Comparison of ENCODE assay signal across 24 cellular contexts in genomic region chr20:22572491-22572890, GRCh38. TPM values are rescaled to one million over a fixed set of nuclear protein-coding genes. Genes with fewer than 3 reads are reported as not detected.
A peak's percentile ranks its signal among the peaks of the same experiment; 100 is the strongest.
DNase-seq lines count a peak whose midpoint lies in the region; ATAC-seq, FAIRE-seq and TF ChIP-seq lines count a peak whose summit lies in the region.
"Had no signal": no experiment of that assay in that cellular context is flagged by ENCODE, and none has a peak within 500 bp of the region (broad histone marks: within the 10 kb centered on the region; RNA-seq: fewer than 3 reads in every experiment).

No MANE protein-coding gene starts in this region.

- H3K4me3 Mint-ChIP-seq in Caco-2 (ENCODE audit: unreplicated experiment) = no peak overlapping the region

- H3K36me3 Mint-ChIP-seq in Caco-2 (ENCODE audit: insufficient read depth, unreplicated experiment) = no peaks in the 10 kb centered on the region

- BruUV-seq in Caco-2 (replicated peaks; lab: Mats Ljungman, UMichigan) (no TSS peak), HepG2 (replicated peaks; lab: Mats Ljungman, UMichigan) (no TSS peak)

- H3K27me3 ChIP-seq in Caco-2 (replicated peaks; ENCODE audit: control insufficient read depth, insufficient read depth, low read length) = no peaks in the 10 kb centered on the region
- no peaks in the 10 kb centered on the region for H3K27me3 ChIP-seq in body of pancreas
- H3K27me3 ChIP-seq in HepG2 (ENCODE audit: control insufficient read depth in 1 of 2, insufficient read depth in 2 of 2, low read length in 2 of 2) = no peaks in the 10 kb centered on the region; a peak in 2 of 5 replicates

- no peak for TF ChIP-seq CTCF in Caco-2 (IDR thresholded peaks at IDR 0.05; ENCODE audit: insufficient read depth in 1 of 2, low read depth in 1 of 2, low read length in 1 of 2, severe bottlenecking in 1 of 2, unreplicated experiment in 1 of 2)
- TF ChIP-seq CTCF in body of pancreas (IDR thresholded peaks at IDR 0.05) = no peak
- no peak for TF ChIP-seq CTCF in HepG2 (CRISPR knock-in tag; IDR thresholded peaks at IDR 0.05)

- H3K9me3 Mint-ChIP-seq in Caco-2 (ENCODE audit: unreplicated experiment) = no peaks in the 10 kb centered on the region

- H3K36me3 ChIP-seq in Caco-2 (ENCODE audit: control insufficient read depth, insufficient read depth, low read length) (no peaks in the 10 kb centered on the region), body of pancreas (replicated peaks in 1 of 2; ENCODE audit: insufficient read depth in 1 of 2, low read depth in 2 of 2) (no peaks in the 10 kb centered on the region), HepG2 (replicated peaks in 1 of 2; ENCODE audit: control insufficient read depth in 1 of 2, insufficient read depth in 2 of 2, low read length in 2 of 2) (peaks cover 2 to 20% of the 10 kb centered on the region in 2 experiments; a peak in 4 of 5 replicates)
- H3K36me3 ChIP-seq: Peyer's patch had no signal

- DNase-seq in Caco-2 = peak; percentile 49 to 66
- no peak for DNase-seq in body of pancreas
- no peak for DNase-seq in HepG2 (ENCODE audit: low spot score)
- DNase-seq in retina = peak; percentile 1
- DNase-seq in effector CD8-positive, alpha-beta T cell (lab: John Stamatoyannopoulos, UW) = no peak
- no peak for DNase-seq in NCI-H2107 treated with DMSO at 0.1 percent for 48 hours (lab: John Stamatoyannopoulos, UW; ENCODE audit: unreplicated experiment)
- no peak for DNase-seq in HK-2 (ENCODE audit: unreplicated experiment)
- no peak for DNase-seq in HUDEP-2 (lab: John Stamatoyannopoulos, UW; ENCODE audit: unreplicated experiment in 76 of 76)
- DNase-seq: DMS153, Kasumi-1, NCI-H1092 treated with DMSO at 0.1 percent for 48 hours, NCI-H1436, NCI-H1930, NCI-H2107, NCI-H446 treated with DMSO at 0.1 percent for 48 hours, NCI-H526, Peyer's patch, SHP77 treated with DMSO at 0.1 percent for 48 hours had no signal

- peaks cover 27% of the 10 kb centered on the region; the same call in 1 of the 2 replicates for H4K20me1 ChIP-seq in HepG2 (ENCODE audit: insufficient read depth, low read length)

- in situ Hi-C loops in HepG2 (cut with HindIII; ENCODE audit: extremely low pct_ligation_motif_present, low pct_unique_long_range_greater_than_20kb) = loop anchor here (10.0 kb wide), 2 partner anchors 782 to 1062 kb away; partner anchors contain the start of genes CST3 and NXT1

- no peak overlapping the region for H3K4me2 ChIP-seq in HepG2 (ENCODE audit: low read depth, low read length)

- CTCF ChIA-PET in Caco-2 (lab: Charles Lee) (interaction anchor here (1.7 kb wide), 1 partner anchor 82 kb away, joined by 6 read pairs; no protein-coding TSS in a partner anchor), HepG2 (lab: Yijun Ruan, JAX; ENCODE audit: low intra/inter-chr PET ratio, low total read pairs) (no interaction called here)

- H3K9ac ChIP-seq in HepG2 (ENCODE audit: insufficient read depth, low read depth, low read length) = no peak overlapping the region

- intact Hi-C loops in Caco-2 (cut with micrococcal nuclease; ENCODE audit: unreplicated experiment) (loop anchor here (5.0 kb wide), 1 partner anchor 35 kb away; no protein-coding TSS in a partner anchor), body of pancreas (cut with DNase I) (no loop called here), HepG2 (cut with micrococcal nuclease; ENCODE audit: unreplicated experiment) (no loop called here)

- H3K4me1 ChIP-seq in Caco-2 (peaks cover 59% of the 10 kb centered on the region), body of pancreas (peaks cover 77% of the 10 kb centered on the region), HepG2 (ENCODE audit: insufficient read depth, low read length) (peaks cover 71% of the 10 kb centered on the region)
- H3K4me1 ChIP-seq: Peyer's patch had no signal

- H3K4me1 Mint-ChIP-seq in Caco-2 (ENCODE audit: low read depth, unreplicated experiment) = peaks cover 42% of the 10 kb centered on the region

- TF ChIP-seq EP300 in HepG2 (IDR thresholded peaks at IDR 0.05; ENCODE audit: low read depth in 2 of 2, low read length in 2 of 2) (no peak), HepG2 (CRISPR knock-in tag; IDR thresholded peaks at IDR 0.05; ENCODE audit: borderline replicate concordance) (no peak)

- FAIRE-seq in HepG2 (lab: Jason Lieb, UNC) = no peak
- FAIRE-seq: GM18507, K562 had no signal

- no peak for TF ChIP-seq RAD21 in HepG2 (CRISPR knock-in tag; IDR thresholded peaks at IDR 0.05)

- no peak overlapping the region for H2AFZ ChIP-seq in HepG2 (ENCODE audit: low read length)

- TF ChIP-seq POLR2A in body of pancreas (IDR thresholded peaks at IDR 0.05) (no peak), HepG2 (IDR thresholded peaks at IDR 0.05; ENCODE audit: insufficient read depth in 1 of 2, low read depth in 2 of 2, low read length in 2 of 2) (no peak)

- no peaks in the 10 kb centered on the region for H3K27me3 Mint-ChIP-seq in Caco-2 (ENCODE audit: insufficient read depth, unreplicated experiment)

- H3K9me3 ChIP-seq in Caco-2 = no peaks in the 10 kb centered on the region
- H3K9me3 ChIP-seq in body of pancreas = no peaks in the 10 kb centered on the region
- H3K9me3 ChIP-seq in HepG2 (ENCODE audit: low read length) = no peaks in the 10 kb centered on the region

- no peak for ATAC-seq in body of pancreas
- ATAC-seq in HepG2 = no peak
- ATAC-seq: K562 had no signal

- POLR2A ChIA-PET in Caco-2 (lab: Charles Lee) = interaction anchor here (0.5 to 0.9 kb wide), 2 partner anchors 60 to 81 kb away, joined by 3 read pairs; no protein-coding TSS in a partner anchor
- POLR2A ChIA-PET in HepG2 (lab: Yijun Ruan, JAX) = interaction anchor here (0.8 to 9.9 kb wide), 7 partner anchors 8 to 82 kb away, joined by 3 to 111 read pairs (median 51); partner anchors contain the start of gene FOXA2

- no peak overlapping the region for H3K27ac Mint-ChIP-seq in Caco-2 (ENCODE audit: unreplicated experiment)

- peaks cover 93% of the 10 kb centered on the region for H3K79me2 ChIP-seq in HepG2 (ENCODE audit: insufficient read depth, low read length)

- 22 to 31% methylated on average over 1 to 6 of the region's 6 CpGs for WGBS in body of pancreas, 2 donors
- WGBS in HepG2 (ENCODE audit: low lambda C conversion rate) = 96% methylated on average over 6 of the region's 6 CpGs

- H3K27ac ChIP-seq in body of pancreas = peak overlapping the region; percentile 90 to 99 (median 98)
- no peak overlapping the region for H3K27ac ChIP-seq in HepG2 (ENCODE audit: extremely low read length, insufficient read depth, low read length)
- H3K27ac ChIP-seq: Peyer's patch had no signal

- H3K4me3 ChIP-seq in Caco-2 (ENCODE audit: low read depth, low read length) = no peak overlapping the region
- no peak overlapping the region for H3K4me3 ChIP-seq in body of pancreas
- no peak overlapping the region for H3K4me3 ChIP-seq in HepG2 (replicated peaks in 1 of 3; ENCODE audit: insufficient read depth in 1 of 3, low read depth in 2 of 3, low read length in 3 of 3)
- H3K4me3 ChIP-seq: K562, Peyer's patch had no signal

RNA-seq across cellular contexts. Expression of gene FOXA2, which starts 11.9 kb away (rescaled TPM):
- 38.7 and 43.6 TPM in 2 replicates for total RNA-seq in Caco-2 (2022)
- 10 to 100 TPM; 42.5 to 63.3 TPM for total RNA-seq in body of pancreas
- total RNA-seq in HepG2 (2016; rRNA removed; fragmentation: Illumina TruSeq; extraction: Trizol) = 12.2 and 12.7 TPM in 2 replicates
- total RNA-seq in HepG2 (2016; cell fraction: cytosol; rRNA removed; fragmentation: Illumina TruSeq; extraction: Trizol; ENCODE audit: low read depth) = 4.6 and 4.9 TPM in 2 replicates
- 10.8 and 13.2 TPM in 2 replicates for total RNA-seq in HepG2 (2016; cell fraction: insoluble cytoplasmic fraction; rRNA removed; fragmentation: Illumina TruSeq; extraction: Trizol)
- total RNA-seq in HepG2 (2016; cell fraction: membrane; rRNA removed; fragmentation: Illumina TruSeq; extraction: Trizol) = 11.1 and 12.0 TPM in 2 replicates
- total RNA-seq in HepG2 (2016; cell fraction: nucleus; rRNA removed; fragmentation: Illumina TruSeq; extraction: Trizol) = 11.8 and 11.9 TPM in 2 replicates
- 8.8 and 12.2 TPM in 2 replicates for polyA plus RNA-seq in HepG2 (2011; rRNA removed)
- 5.0 and 7.0 TPM in 2 replicates for polyA plus RNA-seq in HepG2 (2011; cell fraction: cytosol; rRNA removed)
- 31.5 and 34.4 TPM in 2 replicates for polyA plus RNA-seq in HepG2 (2011; cell fraction: nucleus; rRNA removed)
- 33.6 and 38.4 TPM in 2 replicates for polyA plus RNA-seq in HepG2 (2012)
- 4.4 TPM in 2 replicates for polyA plus RNA-seq in HepG2 (2016; cell fraction: cytosol; fragmentation: Illumina TruSeq; extraction: Trizol; ENCODE audit: low read depth)
- 22.9 and 28.4 TPM in 2 replicates for polyA plus RNA-seq in HepG2 (2016; cell fraction: insoluble cytoplasmic fraction; fragmentation: Illumina TruSeq; extraction: Trizol; ENCODE audit: low read depth)
- polyA plus RNA-seq in HepG2 (2016; cell fraction: membrane; fragmentation: Illumina TruSeq; extraction: Trizol; ENCODE audit: low read depth) = 9.4 and 9.7 TPM in 2 replicates
- polyA plus RNA-seq in HepG2 (2016; cell fraction: nucleus; fragmentation: Illumina TruSeq; extraction: Trizol; ENCODE audit: insufficient read depth, low read depth) = 30.5 and 31.3 TPM in 2 replicates
- 12.8 TPM in 1 of 2 replicates, not detected in the other for polyA minus RNA-seq in HepG2 (2011; rRNA and poly(A)+ RNA removed; ENCODE audit: low replicate concordance)
- 12.6 and 15.2 TPM in 2 replicates for polyA minus RNA-seq in HepG2 (2011; cell fraction: cytosol; rRNA and poly(A)+ RNA removed)
- 6.7 and 9.3 TPM in 2 replicates for polyA minus RNA-seq in HepG2 (2011; cell fraction: nucleus; rRNA and poly(A)+ RNA removed)
- total RNA-seq: G401, M059J, OCI-LY7 had no signal
- polyA plus RNA-seq: BJ had no signal

Comparison
In these comparisons a context has a peak if more than half of its experiments do, and no peak if none do; other contexts are left out.
1. DNase-seq: peak in Caco-2 (2 of 2) and retina (single experiment); none in body of pancreas (0 of 4), HepG2 (single experiment), effector CD8-positive, alpha-beta T cell (single experiment), NCI-H2107 treated with DMSO at 0.1 percent for 48 hours (single experiment), HK-2 (single experiment) and HUDEP-2 (0 of 76).